In genomic region chr11:16402654-16403447, GRCh38 we compare ENCODE assay signal across 1 cellular context.
TF ChIP-seq lines count a peak whose summit lies in the region.

No MANE protein-coding gene starts in this region.

TF ChIP-seq in HepG2, 621 proteins besides CTCF, POLR2A, EP300 and RAD21 (continued from another document and continues in another):
- no peak for TF ChIP-seq PRDM15 (CRISPR knock-in tag; IDR thresholded peaks at IDR 0.05)
- peak; percentile 43; the same call in 1 of the 2 replicates for TF ChIP-seq ZMYM4 (CRISPR knock-in tag; IDR thresholded peaks at IDR 0.05)
- TF ChIP-seq, protein P1, sequence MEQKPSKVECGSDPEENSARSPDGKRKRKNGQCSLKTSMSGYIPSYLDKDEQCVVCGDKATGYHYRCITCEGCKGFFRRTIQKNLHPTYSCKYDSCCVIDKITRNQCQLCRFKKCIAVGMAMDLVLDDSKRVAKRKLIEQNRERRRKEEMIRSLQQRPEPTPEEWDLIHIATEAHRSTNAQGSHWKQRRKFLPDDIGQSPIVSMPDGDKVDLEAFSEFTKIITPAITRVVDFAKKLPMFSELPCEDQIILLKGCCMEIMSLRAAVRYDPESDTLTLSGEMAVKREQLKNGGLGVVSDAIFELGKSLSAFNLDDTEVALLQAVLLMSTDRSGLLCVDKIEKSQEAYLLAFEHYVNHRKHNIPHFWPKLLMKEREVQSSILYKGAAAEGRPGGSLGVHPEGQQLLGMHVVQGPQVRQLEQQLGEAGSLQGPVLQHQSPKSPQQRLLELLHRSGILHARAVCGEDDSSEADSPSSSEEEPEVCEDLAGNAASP (CRISPR knock-in tag; IDR thresholded peaks at IDR 0.05; ENCODE audit: borderline replicate concordance): 0 out of 2 replicates have a peak, but pooled peaks have one; percentile 22
- TF ChIP-seq SOX6 (IDR thresholded peaks at IDR 0.05): no peak
- peak; percentile 99 for TF ChIP-seq SOX6 (CRISPR knock-in tag; IDR thresholded peaks at IDR 0.05)
- peak; percentile 61; the same call in 1 of the 2 replicates for TF ChIP-seq POGZ (CRISPR knock-in tag; IDR thresholded peaks at IDR 0.05)
- TF ChIP-seq ZEB1 (IDR thresholded peaks at IDR 0.05; ENCODE audit: insufficient replicate concordance, low read depth): peak; percentile 51
- TF ChIP-seq ZFP62 (CRISPR knock-in tag; IDR thresholded peaks at IDR 0.05): no peak
- peak; percentile 79 for TF ChIP-seq TARDBP (CRISPR knock-in tag; IDR thresholded peaks at IDR 0.05)
- TF ChIP-seq TBX2 (CRISPR knock-in tag; IDR thresholded peaks at IDR 0.05; ENCODE audit: borderline replicate concordance): peak; percentile 65; the same call in 1 of the 2 replicates
- TF ChIP-seq TBX3 (IDR thresholded peaks at IDR 0.05; ENCODE audit: borderline replicate concordance): peak; percentile 58; the same call in 1 of the 2 replicates
- TF ChIP-seq NR2C2 (CRISPR knock-in tag; IDR thresholded peaks at IDR 0.05; ENCODE audit: borderline replicate concordance): 0 out of 2 replicates have a peak, but pooled peaks have one; percentile 27
- TF ChIP-seq, protein P2, sequence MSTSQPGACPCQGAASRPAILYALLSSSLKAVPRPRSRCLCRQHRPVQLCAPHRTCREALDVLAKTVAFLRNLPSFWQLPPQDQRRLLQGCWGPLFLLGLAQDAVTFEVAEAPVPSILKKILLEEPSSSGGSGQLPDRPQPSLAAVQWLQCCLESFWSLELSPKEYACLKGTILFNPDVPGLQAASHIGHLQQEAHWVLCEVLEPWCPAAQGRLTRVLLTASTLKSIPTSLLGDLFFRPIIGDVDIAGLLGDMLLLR (CRISPR knock-in tag; IDR thresholded peaks at IDR 0.05): no peak
- TF ChIP-seq ESRRA (CRISPR knock-in tag; IDR thresholded peaks at IDR 0.05; ENCODE audit: low read depth): peak; percentile 87
- peak; percentile 36; the same call in 1 of the 2 replicates for TF ChIP-seq HDAC2 (CRISPR knock-in tag; IDR thresholded peaks at IDR 0.05)
- TF ChIP-seq NCOR1 (IDR thresholded peaks at IDR 0.05; ENCODE audit: borderline replicate concordance, low read length): peak; percentile 32; the same call in 1 of the 2 replicates
- peak; percentile 28; the same call in 1 of the 2 replicates for TF ChIP-seq AHDC1 (CRISPR knock-in tag; IDR thresholded peaks at IDR 0.05; ENCODE audit: borderline replicate concordance)
- peak; percentile 99 for TF ChIP-seq SOX5 (CRISPR knock-in tag; IDR thresholded peaks at IDR 0.05; ENCODE audit: borderline replicate concordance)
- peak; percentile 84 for TF ChIP-seq PAXIP1 (CRISPR knock-in tag; conservative IDR thresholded peaks at IDR 0.05)
- TF ChIP-seq PITX1 (CRISPR knock-in tag; IDR thresholded peaks at IDR 0.05): 0 out of 2 replicates have a peak, but pooled peaks have one; percentile 43
- TF ChIP-seq HNF4A (CRISPR knock-in tag; IDR thresholded peaks at IDR 0.05): peak; percentile 78
- TF ChIP-seq HOXA5 (CRISPR knock-in tag; IDR thresholded peaks at IDR 0.05): 0 out of 2 replicates have a peak, but pooled peaks have one; percentile 29
- 0 out of 2 replicates have a peak, but pooled peaks have one; percentile 21 for TF ChIP-seq MIER2 (CRISPR knock-in tag; IDR thresholded peaks at IDR 0.05)
- no peak for TF ChIP-seq ZBTB33 (CRISPR knock-in tag; IDR thresholded peaks at IDR 0.05)
- no peak for TF ChIP-seq TP53 (CRISPR knock-in tag; conservative IDR thresholded peaks at IDR 0.05)
- TF ChIP-seq ELF3 (CRISPR knock-in tag; IDR thresholded peaks at IDR 0.05): 0 out of 2 replicates have a peak, but pooled peaks have one; percentile 53
- TF ChIP-seq ZFP36L1 (CRISPR knock-in tag; IDR thresholded peaks at IDR 0.05): 0 out of 2 replicates have a peak, but pooled peaks have one; percentile 39
- no peak for TF ChIP-seq ZNF263 (CRISPR knock-in tag; IDR thresholded peaks at IDR 0.05)
- peak; percentile 33; the same call in 1 of the 2 replicates for TF ChIP-seq KDM6A (CRISPR knock-in tag; IDR thresholded peaks at IDR 0.05; ENCODE audit: low read depth)
- no peak for TF ChIP-seq ZNF652 (CRISPR knock-in tag; IDR thresholded peaks at IDR 0.05; ENCODE audit: borderline replicate concordance, low read depth)
- peak; percentile 55; the same call in 1 of the 2 replicates for TF ChIP-seq FOXA3 (CRISPR knock-in tag; IDR thresholded peaks at IDR 0.05)
- peak; percentile 82; the same call in 1 of the 2 replicates for TF ChIP-seq SOX13 (IDR thresholded peaks at IDR 0.05)
- peak in 1 of 2 experiments; percentile 99; a peak in 2 of 4 replicates for TF ChIP-seq SOX13 (CRISPR knock-in tag; conservative IDR thresholded peaks at IDR 0.05 in 1 of 2, IDR thresholded peaks at IDR 0.05 in 1 of 2)
- TF ChIP-seq, protein P3, sequence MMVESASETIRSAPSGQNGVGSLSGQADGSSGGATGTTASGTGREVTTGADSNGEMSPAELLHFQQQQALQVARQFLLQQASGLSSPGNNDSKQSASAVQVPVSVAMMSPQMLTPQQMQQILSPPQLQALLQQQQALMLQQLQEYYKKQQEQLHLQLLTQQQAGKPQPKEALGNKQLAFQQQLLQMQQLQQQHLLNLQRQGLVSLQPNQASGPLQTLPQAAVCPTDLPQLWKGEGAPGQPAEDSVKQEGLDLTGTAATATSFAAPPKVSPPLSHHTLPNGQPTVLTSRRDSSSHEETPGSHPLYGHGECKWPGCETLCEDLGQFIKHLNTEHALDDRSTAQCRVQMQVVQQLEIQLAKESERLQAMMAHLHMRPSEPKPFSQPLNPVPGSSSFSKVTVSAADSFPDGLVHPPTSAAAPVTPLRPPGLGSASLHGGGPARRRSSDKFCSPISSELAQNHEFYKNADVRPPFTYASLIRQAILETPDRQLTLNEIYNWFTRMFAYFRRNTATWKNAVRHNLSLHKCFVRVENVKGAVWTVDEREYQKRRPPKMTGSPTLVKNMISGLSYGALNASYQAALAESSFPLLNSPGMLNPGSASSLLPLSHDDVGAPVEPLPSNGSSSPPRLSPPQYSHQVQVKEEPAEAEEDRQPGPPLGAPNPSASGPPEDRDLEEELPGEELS (CRISPR knock-in tag; IDR thresholded peaks at IDR 0.05): peak; percentile 71; the same call in 1 of the 2 replicates
- peak; percentile 45; the same call in 1 of the 2 replicates for TF ChIP-seq ZMYM2 (CRISPR knock-in tag; IDR thresholded peaks at IDR 0.05)
- peak; percentile 34; the same call in 1 of the 2 replicates for TF ChIP-seq PPARG (CRISPR knock-in tag; conservative IDR thresholded peaks at IDR 0.05)
- peak; percentile 30; the same call in 1 of the 2 replicates for TF ChIP-seq RARA (CRISPR knock-in tag; IDR thresholded peaks at IDR 0.05)
- peak; percentile 42 for TF ChIP-seq TCF7 (IDR thresholded peaks at IDR 0.05; ENCODE audit: low read depth)
- peak; percentile 49; the same call in 1 of the 2 replicates for TF ChIP-seq ISL2 (CRISPR knock-in tag; IDR thresholded peaks at IDR 0.05)
- TF ChIP-seq, protein P4, sequence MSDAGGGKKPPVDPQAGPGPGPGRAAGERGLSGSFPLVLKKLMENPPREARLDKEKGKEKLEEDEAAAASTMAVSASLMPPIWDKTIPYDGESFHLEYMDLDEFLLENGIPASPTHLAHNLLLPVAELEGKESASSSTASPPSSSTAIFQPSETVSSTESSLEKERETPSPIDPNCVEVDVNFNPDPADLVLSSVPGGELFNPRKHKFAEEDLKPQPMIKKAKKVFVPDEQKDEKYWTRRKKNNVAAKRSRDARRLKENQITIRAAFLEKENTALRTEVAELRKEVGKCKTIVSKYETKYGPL (CRISPR knock-in tag; IDR thresholded peaks at IDR 0.05): no peak
